ENCODE assay signal across 1 cellular context in the genomic region with DNA sequence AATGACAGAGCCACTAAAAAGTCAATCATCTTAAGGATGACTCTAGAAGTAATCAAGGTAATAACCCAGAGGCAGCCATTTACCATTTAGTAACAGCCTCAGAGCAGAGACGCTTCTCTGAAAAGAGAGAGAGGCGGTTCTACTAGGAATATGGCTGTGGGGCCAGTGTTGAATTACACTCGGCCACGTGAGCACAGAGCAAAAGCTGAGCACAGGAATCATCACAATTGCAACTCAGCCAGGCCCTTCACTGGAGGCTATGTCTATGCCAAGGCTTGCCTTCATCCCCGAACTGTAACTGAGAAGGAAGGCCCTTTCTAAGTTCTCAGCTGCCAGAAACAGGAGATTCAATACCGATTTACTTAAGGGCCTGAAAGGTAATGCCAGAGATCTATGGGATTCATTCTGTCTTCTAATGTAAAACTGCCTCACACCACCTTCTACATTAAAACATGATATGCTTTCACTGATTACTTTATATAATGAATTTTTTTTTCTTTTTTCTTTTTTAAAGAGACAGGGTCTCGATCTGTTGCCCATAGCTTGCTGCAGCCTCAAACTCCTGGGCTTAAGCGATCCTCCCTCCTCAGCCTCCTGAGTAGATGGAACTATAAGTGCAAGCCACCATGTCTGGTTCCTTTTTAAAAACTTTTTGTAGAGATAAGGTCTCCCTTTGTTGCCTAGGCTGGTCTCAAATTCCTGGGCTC.
TF ChIP-seq lines count a peak whose summit lies in the region.

No MANE protein-coding gene starts in this region.

TF ChIP-seq in K562, 482 proteins besides CTCF, POLR2A, EP300 and RAD21 (continued from another document and continues in another):
- TF ChIP-seq, protein P1, sequence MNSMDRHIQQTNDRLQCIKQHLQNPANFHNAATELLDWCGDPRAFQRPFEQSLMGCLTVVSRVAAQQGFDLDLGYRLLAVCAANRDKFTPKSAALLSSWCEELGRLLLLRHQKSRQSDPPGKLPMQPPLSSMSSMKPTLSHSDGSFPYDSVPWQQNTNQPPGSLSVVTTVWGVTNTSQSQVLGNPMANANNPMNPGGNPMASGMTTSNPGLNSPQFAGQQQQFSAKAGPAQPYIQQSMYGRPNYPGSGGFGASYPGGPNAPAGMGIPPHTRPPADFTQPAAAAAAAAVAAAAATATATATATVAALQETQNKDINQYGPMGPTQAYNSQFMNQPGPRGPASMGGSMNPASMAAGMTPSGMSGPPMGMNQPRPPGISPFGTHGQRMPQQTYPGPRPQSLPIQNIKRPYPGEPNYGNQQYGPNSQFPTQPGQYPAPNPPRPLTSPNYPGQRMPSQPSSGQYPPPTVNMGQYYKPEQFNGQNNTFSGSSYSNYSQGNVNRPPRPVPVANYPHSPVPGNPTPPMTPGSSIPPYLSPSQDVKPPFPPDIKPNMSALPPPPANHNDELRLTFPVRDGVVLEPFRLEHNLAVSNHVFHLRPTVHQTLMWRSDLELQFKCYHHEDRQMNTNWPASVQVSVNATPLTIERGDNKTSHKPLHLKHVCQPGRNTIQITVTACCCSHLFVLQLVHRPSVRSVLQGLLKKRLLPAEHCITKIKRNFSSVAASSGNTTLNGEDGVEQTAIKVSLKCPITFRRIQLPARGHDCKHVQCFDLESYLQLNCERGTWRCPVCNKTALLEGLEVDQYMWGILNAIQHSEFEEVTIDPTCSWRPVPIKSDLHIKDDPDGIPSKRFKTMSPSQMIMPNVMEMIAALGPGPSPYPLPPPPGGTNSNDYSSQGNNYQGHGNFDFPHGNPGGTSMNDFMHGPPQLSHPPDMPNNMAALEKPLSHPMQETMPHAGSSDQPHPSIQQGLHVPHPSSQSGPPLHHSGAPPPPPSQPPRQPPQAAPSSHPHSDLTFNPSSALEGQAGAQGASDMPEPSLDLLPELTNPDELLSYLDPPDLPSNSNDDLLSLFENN (IDR thresholded peaks at IDR 0.05; ENCODE audit: low read depth in 2 of 2, low read length in 2 of 2): no peak
- TF ChIP-seq, protein P2, sequence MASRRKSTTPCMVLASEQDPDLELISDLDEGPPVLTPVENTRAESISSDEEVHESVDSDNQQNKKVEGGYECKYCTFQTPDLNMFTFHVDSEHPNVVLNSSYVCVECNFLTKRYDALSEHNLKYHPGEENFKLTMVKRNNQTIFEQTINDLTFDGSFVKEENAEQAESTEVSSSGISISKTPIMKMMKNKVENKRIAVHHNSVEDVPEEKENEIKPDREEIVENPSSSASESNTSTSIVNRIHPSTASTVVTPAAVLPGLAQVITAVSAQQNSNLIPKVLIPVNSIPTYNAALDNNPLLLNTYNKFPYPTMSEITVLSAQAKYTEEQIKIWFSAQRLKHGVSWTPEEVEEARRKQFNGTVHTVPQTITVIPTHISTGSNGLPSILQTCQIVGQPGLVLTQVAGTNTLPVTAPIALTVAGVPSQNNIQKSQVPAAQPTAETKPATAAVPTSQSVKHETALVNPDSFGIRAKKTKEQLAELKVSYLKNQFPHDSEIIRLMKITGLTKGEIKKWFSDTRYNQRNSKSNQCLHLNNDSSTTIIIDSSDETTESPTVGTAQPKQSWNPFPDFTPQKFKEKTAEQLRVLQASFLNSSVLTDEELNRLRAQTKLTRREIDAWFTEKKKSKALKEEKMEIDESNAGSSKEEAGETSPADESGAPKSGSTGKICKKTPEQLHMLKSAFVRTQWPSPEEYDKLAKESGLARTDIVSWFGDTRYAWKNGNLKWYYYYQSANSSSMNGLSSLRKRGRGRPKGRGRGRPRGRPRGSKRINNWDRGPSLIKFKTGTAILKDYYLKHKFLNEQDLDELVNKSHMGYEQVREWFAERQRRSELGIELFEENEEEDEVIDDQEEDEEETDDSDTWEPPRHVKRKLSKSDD (conservative IDR thresholded peaks at IDR 0.05; ENCODE audit: low read length): no peak
- TF ChIP-seq RBFOX2 (IDR thresholded peaks at IDR 0.05; ENCODE audit: low read depth, low read length): no peak
- TF ChIP-seq BDP1 (IDR thresholded peaks at IDR 0.05; ENCODE audit: insufficient read depth, insufficient read length): no peak
- no peak for TF ChIP-seq CBX3 (IDR thresholded peaks at IDR 0.05; ENCODE audit: borderline replicate concordance in 1 of 2, low read length in 2 of 2)
- TF ChIP-seq ZFX (CRISPR knock-in tag; IDR thresholded peaks at IDR 0.05): peak; percentile 49; the same call in 1 of the 2 replicates
- TF ChIP-seq BCOR (IDR thresholded peaks at IDR 0.05): peak; percentile 67; the same call in 1 of the 2 replicates
- TF ChIP-seq RFX1 (IDR thresholded peaks at IDR 0.05): no peak
- peak; percentile 89 for TF ChIP-seq L3MBTL2 (IDR thresholded peaks at IDR 0.05)
- no peak for TF ChIP-seq CAMTA2 (CRISPR knock-in tag; conservative IDR thresholded peaks at IDR 0.05)
- TF ChIP-seq, protein P3, sequence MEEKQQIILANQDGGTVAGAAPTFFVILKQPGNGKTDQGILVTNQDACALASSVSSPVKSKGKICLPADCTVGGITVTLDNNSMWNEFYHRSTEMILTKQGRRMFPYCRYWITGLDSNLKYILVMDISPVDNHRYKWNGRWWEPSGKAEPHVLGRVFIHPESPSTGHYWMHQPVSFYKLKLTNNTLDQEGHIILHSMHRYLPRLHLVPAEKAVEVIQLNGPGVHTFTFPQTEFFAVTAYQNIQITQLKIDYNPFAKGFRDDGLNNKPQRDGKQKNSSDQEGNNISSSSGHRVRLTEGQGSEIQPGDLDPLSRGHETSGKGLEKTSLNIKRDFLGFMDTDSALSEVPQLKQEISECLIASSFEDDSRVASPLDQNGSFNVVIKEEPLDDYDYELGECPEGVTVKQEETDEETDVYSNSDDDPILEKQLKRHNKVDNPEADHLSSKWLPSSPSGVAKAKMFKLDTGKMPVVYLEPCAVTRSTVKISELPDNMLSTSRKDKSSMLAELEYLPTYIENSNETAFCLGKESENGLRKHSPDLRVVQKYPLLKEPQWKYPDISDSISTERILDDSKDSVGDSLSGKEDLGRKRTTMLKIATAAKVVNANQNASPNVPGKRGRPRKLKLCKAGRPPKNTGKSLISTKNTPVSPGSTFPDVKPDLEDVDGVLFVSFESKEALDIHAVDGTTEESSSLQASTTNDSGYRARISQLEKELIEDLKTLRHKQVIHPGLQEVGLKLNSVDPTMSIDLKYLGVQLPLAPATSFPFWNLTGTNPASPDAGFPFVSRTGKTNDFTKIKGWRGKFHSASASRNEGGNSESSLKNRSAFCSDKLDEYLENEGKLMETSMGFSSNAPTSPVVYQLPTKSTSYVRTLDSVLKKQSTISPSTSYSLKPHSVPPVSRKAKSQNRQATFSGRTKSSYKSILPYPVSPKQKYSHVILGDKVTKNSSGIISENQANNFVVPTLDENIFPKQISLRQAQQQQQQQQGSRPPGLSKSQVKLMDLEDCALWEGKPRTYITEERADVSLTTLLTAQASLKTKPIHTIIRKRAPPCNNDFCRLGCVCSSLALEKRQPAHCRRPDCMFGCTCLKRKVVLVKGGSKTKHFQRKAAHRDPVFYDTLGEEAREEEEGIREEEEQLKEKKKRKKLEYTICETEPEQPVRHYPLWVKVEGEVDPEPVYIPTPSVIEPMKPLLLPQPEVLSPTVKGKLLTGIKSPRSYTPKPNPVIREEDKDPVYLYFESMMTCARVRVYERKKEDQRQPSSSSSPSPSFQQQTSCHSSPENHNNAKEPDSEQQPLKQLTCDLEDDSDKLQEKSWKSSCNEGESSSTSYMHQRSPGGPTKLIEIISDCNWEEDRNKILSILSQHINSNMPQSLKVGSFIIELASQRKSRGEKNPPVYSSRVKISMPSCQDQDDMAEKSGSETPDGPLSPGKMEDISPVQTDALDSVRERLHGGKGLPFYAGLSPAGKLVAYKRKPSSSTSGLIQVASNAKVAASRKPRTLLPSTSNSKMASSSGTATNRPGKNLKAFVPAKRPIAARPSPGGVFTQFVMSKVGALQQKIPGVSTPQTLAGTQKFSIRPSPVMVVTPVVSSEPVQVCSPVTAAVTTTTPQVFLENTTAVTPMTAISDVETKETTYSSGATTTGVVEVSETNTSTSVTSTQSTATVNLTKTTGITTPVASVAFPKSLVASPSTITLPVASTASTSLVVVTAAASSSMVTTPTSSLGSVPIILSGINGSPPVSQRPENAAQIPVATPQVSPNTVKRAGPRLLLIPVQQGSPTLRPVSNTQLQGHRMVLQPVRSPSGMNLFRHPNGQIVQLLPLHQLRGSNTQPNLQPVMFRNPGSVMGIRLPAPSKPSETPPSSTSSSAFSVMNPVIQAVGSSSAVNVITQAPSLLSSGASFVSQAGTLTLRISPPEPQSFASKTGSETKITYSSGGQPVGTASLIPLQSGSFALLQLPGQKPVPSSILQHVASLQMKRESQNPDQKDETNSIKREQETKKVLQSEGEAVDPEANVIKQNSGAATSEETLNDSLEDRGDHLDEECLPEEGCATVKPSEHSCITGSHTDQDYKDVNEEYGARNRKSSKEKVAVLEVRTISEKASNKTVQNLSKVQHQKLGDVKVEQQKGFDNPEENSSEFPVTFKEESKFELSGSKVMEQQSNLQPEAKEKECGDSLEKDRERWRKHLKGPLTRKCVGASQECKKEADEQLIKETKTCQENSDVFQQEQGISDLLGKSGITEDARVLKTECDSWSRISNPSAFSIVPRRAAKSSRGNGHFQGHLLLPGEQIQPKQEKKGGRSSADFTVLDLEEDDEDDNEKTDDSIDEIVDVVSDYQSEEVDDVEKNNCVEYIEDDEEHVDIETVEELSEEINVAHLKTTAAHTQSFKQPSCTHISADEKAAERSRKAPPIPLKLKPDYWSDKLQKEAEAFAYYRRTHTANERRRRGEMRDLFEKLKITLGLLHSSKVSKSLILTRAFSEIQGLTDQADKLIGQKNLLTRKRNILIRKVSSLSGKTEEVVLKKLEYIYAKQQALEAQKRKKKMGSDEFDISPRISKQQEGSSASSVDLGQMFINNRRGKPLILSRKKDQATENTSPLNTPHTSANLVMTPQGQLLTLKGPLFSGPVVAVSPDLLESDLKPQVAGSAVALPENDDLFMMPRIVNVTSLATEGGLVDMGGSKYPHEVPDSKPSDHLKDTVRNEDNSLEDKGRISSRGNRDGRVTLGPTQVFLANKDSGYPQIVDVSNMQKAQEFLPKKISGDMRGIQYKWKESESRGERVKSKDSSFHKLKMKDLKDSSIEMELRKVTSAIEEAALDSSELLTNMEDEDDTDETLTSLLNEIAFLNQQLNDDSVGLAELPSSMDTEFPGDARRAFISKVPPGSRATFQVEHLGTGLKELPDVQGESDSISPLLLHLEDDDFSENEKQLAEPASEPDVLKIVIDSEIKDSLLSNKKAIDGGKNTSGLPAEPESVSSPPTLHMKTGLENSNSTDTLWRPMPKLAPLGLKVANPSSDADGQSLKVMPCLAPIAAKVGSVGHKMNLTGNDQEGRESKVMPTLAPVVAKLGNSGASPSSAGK (IDR thresholded peaks at IDR 0.05): peak; percentile 71
- no peak for TF ChIP-seq RBM17 (IDR thresholded peaks at IDR 0.05; ENCODE audit: borderline replicate concordance, low read depth, low read length)
- TF ChIP-seq CCAR2 (IDR thresholded peaks at IDR 0.05; ENCODE audit: low read depth, low read length): no peak
- TF ChIP-seq, protein P4, sequence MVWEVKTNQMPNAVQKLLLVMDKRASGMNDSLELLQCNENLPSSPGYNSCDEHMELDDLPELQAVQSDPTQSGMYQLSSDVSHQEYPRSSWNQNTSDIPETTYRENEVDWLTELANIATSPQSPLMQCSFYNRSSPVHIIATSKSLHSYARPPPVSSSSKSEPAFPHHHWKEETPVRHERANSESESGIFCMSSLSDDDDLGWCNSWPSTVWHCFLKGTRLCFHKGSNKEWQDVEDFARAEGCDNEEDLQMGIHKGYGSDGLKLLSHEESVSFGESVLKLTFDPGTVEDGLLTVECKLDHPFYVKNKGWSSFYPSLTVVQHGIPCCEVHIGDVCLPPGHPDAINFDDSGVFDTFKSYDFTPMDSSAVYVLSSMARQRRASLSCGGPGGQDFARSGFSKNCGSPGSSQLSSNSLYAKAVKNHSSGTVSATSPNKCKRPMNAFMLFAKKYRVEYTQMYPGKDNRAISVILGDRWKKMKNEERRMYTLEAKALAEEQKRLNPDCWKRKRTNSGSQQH (CRISPR knock-in tag; IDR thresholded peaks at IDR 0.05): peak; percentile 68; the same call in 1 of the 2 replicates
- TF ChIP-seq, protein P5, sequence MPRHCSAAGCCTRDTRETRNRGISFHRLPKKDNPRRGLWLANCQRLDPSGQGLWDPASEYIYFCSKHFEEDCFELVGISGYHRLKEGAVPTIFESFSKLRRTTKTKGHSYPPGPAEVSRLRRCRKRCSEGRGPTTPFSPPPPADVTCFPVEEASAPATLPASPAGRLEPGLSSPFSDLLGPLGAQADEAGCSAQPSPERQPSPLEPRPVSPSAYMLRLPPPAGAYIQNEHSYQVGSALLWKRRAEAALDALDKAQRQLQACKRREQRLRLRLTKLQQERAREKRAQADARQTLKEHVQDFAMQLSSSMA (CRISPR knock-in tag; IDR thresholded peaks at IDR 0.05): no peak
- no peak for TF ChIP-seq PHTF2 (CRISPR knock-in tag; IDR thresholded peaks at IDR 0.05)
- TF ChIP-seq NFRKB (IDR thresholded peaks at IDR 0.05; ENCODE audit: low read depth): peak; percentile 51; the same call in 1 of the 2 replicates
- no peak for TF ChIP-seq ZNF253 (CRISPR knock-in tag; conservative IDR thresholded peaks at IDR 0.05)
- TF ChIP-seq, protein P6, sequence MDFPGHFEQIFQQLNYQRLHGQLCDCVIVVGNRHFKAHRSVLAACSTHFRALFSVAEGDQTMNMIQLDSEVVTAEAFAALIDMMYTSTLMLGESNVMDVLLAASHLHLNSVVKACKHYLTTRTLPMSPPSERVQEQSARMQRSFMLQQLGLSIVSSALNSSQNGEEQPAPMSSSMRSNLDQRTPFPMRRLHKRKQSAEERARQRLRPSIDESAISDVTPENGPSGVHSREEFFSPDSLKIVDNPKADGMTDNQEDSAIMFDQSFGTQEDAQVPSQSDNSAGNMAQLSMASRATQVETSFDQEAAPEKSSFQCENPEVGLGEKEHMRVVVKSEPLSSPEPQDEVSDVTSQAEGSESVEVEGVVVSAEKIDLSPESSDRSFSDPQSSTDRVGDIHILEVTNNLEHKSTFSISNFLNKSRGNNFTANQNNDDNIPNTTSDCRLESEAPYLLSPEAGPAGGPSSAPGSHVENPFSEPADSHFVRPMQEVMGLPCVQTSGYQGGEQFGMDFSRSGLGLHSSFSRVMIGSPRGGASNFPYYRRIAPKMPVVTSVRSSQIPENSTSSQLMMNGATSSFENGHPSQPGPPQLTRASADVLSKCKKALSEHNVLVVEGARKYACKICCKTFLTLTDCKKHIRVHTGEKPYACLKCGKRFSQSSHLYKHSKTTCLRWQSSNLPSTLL (IDR thresholded peaks at IDR 0.05): no peak
- TF ChIP-seq, protein P7, sequence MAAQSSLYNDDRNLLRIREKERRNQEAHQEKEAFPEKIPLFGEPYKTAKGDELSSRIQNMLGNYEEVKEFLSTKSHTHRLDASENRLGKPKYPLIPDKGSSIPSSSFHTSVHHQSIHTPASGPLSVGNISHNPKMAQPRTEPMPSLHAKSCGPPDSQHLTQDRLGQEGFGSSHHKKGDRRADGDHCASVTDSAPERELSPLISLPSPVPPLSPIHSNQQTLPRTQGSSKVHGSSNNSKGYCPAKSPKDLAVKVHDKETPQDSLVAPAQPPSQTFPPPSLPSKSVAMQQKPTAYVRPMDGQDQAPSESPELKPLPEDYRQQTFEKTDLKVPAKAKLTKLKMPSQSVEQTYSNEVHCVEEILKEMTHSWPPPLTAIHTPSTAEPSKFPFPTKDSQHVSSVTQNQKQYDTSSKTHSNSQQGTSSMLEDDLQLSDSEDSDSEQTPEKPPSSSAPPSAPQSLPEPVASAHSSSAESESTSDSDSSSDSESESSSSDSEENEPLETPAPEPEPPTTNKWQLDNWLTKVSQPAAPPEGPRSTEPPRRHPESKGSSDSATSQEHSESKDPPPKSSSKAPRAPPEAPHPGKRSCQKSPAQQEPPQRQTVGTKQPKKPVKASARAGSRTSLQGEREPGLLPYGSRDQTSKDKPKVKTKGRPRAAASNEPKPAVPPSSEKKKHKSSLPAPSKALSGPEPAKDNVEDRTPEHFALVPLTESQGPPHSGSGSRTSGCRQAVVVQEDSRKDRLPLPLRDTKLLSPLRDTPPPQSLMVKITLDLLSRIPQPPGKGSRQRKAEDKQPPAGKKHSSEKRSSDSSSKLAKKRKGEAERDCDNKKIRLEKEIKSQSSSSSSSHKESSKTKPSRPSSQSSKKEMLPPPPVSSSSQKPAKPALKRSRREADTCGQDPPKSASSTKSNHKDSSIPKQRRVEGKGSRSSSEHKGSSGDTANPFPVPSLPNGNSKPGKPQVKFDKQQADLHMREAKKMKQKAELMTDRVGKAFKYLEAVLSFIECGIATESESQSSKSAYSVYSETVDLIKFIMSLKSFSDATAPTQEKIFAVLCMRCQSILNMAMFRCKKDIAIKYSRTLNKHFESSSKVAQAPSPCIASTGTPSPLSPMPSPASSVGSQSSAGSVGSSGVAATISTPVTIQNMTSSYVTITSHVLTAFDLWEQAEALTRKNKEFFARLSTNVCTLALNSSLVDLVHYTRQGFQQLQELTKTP (IDR thresholded peaks at IDR 0.05; ENCODE audit: low read depth in 1 of 2, partially characterized antibody in 2 of 2): no peak
